In the genomic region with DNA sequence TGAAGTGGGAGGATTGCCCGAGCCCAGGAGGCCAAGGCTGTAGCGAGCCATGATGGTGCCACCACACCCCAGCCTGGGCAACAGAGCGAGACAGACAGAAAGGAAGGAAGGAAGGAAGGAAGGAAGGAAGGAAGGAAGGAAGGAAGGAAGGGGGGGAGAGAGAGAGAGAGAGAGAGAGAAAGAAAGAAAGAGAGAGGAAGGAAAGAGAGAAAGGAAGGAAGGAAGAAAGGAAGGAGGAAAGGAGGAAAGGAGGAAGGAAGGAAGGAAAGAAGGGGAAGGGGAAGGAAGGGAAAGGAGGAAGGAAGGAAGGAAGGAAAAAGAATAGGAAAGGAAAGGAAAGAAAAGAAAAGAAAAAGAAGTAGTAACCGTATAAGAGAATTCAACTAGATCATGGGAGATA, we compare ENCODE assay signal across 1 cellular context.
TF ChIP-seq lines count a peak whose summit lies in the region.

No MANE protein-coding gene starts in this region.

TF ChIP-seq in HEK293, 187 proteins besides CTCF, POLR2A, EP300 and RAD21 (continued from another document):
- TF ChIP-seq ZNF175 (tag by site-specific recombination; IDR thresholded peaks at IDR 0.05) (no peak), ZBTB17 (tag by site-specific recombination; IDR thresholded peaks at IDR 0.05) (peak; percentile 65), ZNF37A (tag by site-specific recombination; IDR thresholded peaks at IDR 0.05) (no peak), ZNF514 (tag by site-specific recombination; IDR thresholded peaks at IDR 0.05) (no peak), ZNF707 (tag by site-specific recombination; IDR thresholded peaks at IDR 0.05) (no peak), ZFHX2 (tag by site-specific recombination; conservative IDR thresholded peaks at IDR 0.05) (peak; percentile 62), ZNF785 (tag by site-specific recombination; IDR thresholded peaks at IDR 0.05) (0 out of 2 replicates have a peak, but pooled peaks have one; percentile 48), ZNF19 (tag by site-specific recombination; IDR thresholded peaks at IDR 0.05; ENCODE audit: low read depth) (0 out of 2 replicates have a peak, but pooled peaks have one; percentile 39), SCRT2 (tag by site-specific recombination; IDR thresholded peaks at IDR 0.05) (no peak), ZNF791 (tag by site-specific recombination; IDR thresholded peaks at IDR 0.05) (no peak), ZNF701 (tag by site-specific recombination; IDR thresholded peaks at IDR 0.05) (0 out of 2 replicates have a peak, but pooled peaks have one; percentile 25)
- TF ChIP-seq, protein P1, sequence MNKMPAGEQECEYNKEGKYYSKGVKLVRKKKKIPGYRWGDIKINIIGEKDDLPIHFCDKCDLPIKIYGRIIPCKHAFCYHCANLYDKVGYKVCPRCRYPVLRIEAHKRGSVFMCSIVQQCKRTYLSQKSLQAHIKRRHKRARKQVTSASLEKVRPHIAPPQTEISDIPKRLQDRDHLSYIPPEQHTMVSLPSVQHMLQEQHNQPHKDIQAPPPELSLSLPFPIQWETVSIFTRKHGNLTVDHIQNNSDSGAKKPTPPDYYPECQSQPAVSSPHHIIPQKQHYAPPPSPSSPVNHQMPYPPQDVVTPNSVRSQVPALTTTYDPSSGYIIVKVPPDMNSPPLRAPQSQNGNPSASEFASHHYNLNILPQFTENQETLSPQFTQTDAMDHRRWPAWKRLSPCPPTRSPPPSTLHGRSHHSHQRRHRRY (tag by site-specific recombination; IDR thresholded peaks at IDR 0.05): peak; percentile 89; the same call in 1 of the 2 replicates
- TF ChIP-seq, protein P2, sequence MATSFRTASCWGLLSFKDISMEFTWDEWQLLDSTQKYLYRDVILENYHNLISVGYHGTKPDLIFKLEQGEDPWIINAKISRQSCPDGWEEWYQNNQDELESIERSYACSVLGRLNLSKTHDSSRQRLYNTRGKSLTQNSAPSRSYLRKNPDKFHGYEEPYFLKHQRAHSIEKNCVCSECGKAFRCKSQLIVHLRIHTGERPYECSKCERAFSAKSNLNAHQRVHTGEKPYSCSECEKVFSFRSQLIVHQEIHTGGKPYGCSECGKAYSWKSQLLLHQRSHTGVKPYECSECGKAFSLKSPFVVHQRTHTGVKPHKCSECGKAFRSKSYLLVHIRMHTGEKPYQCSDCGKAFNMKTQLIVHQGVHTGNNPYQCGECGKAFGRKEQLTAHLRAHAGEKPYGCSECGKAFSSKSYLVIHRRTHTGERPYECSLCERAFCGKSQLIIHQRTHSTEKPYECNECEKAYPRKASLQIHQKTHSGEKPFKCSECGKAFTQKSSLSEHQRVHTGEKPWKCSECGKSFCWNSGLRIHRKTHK (tag by site-specific recombination; IDR thresholded peaks at IDR 0.05): peak; percentile 34; the same call in 1 of the 2 replicates
- TF ChIP-seq, protein P3, sequence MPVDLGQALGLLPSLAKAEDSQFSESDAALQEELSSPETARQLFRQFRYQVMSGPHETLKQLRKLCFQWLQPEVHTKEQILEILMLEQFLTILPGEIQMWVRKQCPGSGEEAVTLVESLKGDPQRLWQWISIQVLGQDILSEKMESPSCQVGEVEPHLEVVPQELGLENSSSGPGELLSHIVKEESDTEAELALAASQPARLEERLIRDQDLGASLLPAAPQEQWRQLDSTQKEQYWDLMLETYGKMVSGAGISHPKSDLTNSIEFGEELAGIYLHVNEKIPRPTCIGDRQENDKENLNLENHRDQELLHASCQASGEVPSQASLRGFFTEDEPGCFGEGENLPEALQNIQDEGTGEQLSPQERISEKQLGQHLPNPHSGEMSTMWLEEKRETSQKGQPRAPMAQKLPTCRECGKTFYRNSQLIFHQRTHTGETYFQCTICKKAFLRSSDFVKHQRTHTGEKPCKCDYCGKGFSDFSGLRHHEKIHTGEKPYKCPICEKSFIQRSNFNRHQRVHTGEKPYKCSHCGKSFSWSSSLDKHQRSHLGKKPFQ (tag by site-specific recombination; IDR thresholded peaks at IDR 0.05): 0 out of 2 replicates have a peak, but pooled peaks have one; percentile 36
- TF ChIP-seq, protein P4, sequence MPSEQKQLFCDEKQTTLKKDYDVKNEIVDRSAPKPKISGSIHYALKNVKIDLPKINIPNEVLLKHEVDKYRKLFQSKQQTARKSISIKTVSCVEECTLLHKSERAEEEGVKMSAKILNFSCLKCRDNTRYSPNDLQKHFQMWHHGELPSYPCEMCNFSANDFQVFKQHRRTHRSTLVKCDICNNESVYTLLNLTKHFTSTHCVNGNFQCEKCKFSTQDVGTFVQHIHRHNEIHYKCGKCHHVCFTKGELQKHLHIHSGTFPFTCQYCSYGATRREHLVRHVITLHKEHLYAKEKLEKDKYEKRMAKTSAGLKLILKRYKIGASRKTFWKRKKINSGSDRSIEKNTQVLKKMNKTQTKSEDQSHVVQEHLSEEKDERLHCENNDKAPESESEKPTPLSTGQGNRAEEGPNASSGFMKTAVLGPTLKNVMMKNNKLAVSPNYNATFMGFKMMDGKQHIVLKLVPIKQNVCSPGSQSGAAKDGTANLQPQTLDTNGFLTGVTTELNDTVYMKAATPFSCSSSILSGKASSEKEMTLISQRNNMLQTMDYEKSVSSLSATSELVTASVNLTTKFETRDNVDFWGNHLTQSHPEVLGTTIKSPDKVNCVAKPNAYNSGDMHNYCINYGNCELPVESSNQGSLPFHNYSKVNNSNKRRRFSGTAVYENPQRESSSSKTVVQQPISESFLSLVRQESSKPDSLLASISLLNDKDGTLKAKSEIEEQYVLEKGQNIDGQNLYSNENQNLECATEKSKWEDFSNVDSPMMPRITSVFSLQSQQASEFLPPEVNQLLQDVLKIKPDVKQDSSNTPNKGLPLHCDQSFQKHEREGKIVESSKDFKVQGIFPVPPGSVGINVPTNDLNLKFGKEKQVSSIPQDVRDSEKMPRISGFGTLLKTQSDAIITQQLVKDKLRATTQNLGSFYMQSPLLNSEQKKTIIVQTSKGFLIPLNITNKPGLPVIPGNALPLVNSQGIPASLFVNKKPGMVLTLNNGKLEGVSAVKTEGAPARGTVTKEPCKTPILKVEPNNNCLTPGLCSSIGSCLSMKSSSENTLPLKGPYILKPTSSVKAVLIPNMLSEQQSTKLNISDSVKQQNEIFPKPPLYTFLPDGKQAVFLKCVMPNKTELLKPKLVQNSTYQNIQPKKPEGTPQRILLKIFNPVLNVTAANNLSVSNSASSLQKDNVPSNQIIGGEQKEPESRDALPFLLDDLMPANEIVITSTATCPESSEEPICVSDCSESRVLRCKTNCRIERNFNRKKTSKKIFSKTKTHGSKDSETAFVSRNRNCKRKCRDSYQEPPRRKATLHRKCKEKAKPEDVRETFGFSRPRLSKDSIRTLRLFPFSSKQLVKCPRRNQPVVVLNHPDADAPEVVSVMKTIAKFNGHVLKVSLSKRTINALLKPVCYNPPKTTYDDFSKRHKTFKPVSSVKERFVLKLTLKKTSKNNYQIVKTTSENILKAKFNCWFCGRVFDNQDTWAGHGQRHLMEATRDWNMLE (tag by site-specific recombination; conservative IDR thresholded peaks at IDR 0.05; ENCODE audit: low read depth): no peak; the same call in 1 of the 2 replicates
